ENCODE assay signal across 1 cellular context in genomic region chr1:8443558-8444194, GRCh38.
TF ChIP-seq lines count a peak whose summit lies in the region.

No MANE protein-coding gene starts in this region.

TF ChIP-seq in GM12878, 131 proteins besides CTCF, POLR2A, EP300 and RAD21:
- TF ChIP-seq, protein P1, sequence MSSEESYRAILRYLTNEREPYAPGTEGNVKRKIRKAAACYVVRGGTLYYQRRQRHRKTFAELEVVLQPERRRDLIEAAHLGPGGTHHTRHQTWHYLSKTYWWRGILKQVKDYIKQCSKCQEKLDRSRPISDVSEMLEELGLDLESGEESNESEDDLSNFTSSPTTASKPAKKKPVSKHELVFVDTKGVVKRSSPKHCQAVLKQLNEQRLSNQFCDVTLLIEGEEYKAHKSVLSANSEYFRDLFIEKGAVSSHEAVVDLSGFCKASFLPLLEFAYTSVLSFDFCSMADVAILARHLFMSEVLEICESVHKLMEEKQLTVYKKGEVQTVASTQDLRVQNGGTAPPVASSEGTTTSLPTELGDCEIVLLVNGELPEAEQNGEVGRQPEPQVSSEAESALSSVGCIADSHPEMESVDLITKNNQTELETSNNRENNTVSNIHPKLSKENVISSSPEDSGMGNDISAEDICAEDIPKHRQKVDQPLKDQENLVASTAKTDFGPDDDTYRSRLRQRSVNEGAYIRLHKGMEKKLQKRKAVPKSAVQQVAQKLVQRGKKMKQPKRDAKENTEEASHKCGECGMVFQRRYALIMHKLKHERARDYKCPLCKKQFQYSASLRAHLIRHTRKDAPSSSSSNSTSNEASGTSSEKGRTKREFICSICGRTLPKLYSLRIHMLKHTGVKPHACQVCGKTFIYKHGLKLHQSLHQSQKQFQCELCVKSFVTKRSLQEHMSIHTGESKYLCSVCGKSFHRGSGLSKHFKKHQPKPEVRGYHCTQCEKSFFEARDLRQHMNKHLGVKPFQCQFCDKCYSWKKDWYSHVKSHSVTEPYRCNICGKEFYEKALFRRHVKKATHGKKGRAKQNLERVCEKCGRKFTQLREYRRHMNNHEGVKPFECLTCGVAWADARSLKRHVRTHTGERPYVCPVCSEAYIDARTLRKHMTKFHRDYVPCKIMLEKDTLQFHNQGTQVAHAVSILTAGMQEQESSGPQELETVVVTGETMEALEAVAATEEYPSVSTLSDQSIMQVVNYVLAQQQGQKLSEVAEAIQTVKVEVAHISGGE (CRISPR knock-in tag; IDR thresholded peaks at IDR 0.05) = no peak
- TF ChIP-seq BCL3 (IDR thresholded peaks at IDR 0.05; ENCODE audit: borderline replicate concordance, insufficient read depth, low read depth, low read length, poor library complexity, severe bottlenecking) (no peak), SREBF1 (IDR thresholded peaks at IDR 0.05; ENCODE audit: low read length) (no peak), SUZ12 (IDR thresholded peaks at IDR 0.05; ENCODE audit: unreplicated experiment) (no peak), SP1 (IDR thresholded peaks at IDR 0.05; ENCODE audit: low read depth, low read length) (no peak), NFYA (IDR thresholded peaks at IDR 0.05; ENCODE audit: borderline replicate concordance, low read depth, low read length) (no peak), MXI1 (IDR thresholded peaks at IDR 0.05; ENCODE audit: low read depth, low read length) (no peak), FOS (IDR thresholded peaks at IDR 0.05; ENCODE audit: borderline replicate concordance, extremely low read depth, insufficient read length) (no peak), ZBED1 (IDR thresholded peaks at IDR 0.05; ENCODE audit: borderline replicate concordance) (no peak), TCF7 (IDR thresholded peaks at IDR 0.05; ENCODE audit: borderline replicate concordance) (no peak), ETV6 (conservative IDR thresholded peaks at IDR 0.05 in 1 of 2, IDR thresholded peaks at IDR 0.05 in 1 of 2; ENCODE audit: borderline replicate concordance in 1 of 2, low read depth in 1 of 2) (no peak), PAX5 (IDR thresholded peaks at IDR 0.05; ENCODE audit: borderline replicate concordance, low read depth, low read length) (no peak), ATF7 (IDR thresholded peaks at IDR 0.05; ENCODE audit: low read depth) (no peak), E2F4 (IDR thresholded peaks at IDR 0.05; ENCODE audit: low read depth, low read length) (no peak), TBL1XR1 (IDR thresholded peaks at IDR 0.05; ENCODE audit: low read depth, low read length) (no peak), SMAD1 (IDR thresholded peaks at IDR 0.05; ENCODE audit: low read depth, partially characterized antibody) (no peak)
- TF ChIP-seq, protein P2, sequence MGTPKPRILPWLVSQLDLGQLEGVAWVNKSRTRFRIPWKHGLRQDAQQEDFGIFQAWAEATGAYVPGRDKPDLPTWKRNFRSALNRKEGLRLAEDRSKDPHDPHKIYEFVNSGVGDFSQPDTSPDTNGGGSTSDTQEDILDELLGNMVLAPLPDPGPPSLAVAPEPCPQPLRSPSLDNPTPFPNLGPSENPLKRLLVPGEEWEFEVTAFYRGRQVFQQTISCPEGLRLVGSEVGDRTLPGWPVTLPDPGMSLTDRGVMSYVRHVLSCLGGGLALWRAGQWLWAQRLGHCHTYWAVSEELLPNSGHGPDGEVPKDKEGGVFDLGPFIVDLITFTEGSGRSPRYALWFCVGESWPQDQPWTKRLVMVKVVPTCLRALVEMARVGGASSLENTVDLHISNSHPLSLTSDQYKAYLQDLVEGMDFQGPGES (IDR thresholded peaks at IDR 0.05) = no peak
